ENCODE assay signal across 8 cellular contexts in the genomic region with DNA sequence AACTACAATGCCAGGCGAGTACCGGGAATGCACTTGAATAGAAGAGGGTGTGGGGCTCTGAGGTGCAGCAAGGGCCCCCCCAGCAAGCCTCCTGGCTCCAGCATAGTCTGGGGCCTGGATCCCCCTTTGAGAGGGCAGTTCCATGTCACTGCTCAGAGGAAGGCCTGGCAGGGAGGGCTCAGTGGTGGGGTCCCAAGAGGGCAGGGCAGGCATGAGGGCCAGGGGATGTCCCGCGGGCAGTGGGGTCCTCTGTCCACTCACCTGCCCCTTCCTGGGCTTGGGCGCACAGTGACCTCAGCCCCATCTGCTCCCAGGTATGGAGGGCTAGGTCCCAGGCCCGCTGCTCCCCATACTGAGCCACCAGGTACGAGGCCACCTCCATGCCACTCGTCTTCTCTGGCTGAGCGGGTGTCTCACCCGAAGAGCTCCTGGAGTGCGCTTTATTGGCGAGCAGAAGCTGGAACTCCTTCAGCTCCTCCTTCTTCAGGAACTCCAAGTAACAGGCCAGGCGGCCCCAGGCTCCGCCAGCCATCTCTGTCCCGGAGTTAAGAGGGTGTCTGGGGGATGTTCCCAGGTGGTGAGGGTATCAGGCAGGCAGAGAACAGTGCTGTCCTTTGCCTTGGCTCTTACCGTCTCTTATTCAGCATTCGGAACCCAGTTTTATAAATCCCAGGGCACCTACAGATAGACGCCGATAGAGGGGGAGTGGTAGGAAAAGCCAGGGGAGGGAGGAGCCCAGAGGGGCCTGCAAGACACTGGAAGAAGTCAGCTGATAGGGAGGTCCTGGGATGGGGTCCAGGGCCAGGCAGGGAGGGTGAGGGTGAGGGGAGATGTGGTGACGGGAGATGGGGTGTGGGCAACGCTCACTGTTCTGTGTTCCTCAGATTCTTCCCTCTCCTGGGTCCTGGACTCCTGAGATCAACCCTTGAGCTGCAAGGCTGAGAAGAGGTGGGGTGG. TPM values are rescaled to one million over a fixed set of nuclear protein-coding genes. Genes with fewer than 3 reads are reported as not detected.
DNase-seq lines count a peak whose midpoint lies in the region; ATAC-seq and TF ChIP-seq lines count a peak whose summit lies in the region.

No MANE protein-coding gene starts in this region.

- H3F3A ChIP-seq in PC-3 (ENCODE audit: low read length, unreplicated experiment) = peaks cover 9% of the 10 kb centered on the region

- H3K27ac Mint-ChIP-seq in activated CD8-positive, alpha-beta memory T cell treated with anti-CD3 and anti-CD28 coated beads, Interleukin-2, amount 10 ng/mL, durations not matched to agents 7 days and 5 days = peak overlapping the region; percentile 93
- no peak overlapping the region for H3K27ac Mint-ChIP-seq in mesothelial cell of epicardium

- no TSS peak for BruUV-seq in PC-3 (replicated peaks; lab: Mats Ljungman, UMichigan)

- POLR2A ChIA-PET in PC-3 (lab: Charles Lee; ENCODE audit: unreplicated experiment) = no interaction called here

- H3K4me3 ChIP-seq in PC-3 (ENCODE audit: low read length) (no peak overlapping the region), skin epidermis (peak overlapping the region; percentile 47 to 67 (median 54))

- H2AFZ ChIP-seq in PC-3 (ENCODE audit: low read length) = no peak overlapping the region; the same call in 1 of the 2 replicates

- H3K9me3 ChIP-seq in PC-3 (ENCODE audit: low read length) = no peaks in the 10 kb centered on the region

- no peaks in the 10 kb centered on the region for H3K9me2 ChIP-seq in PC-3 (replicated peaks; ENCODE audit: low read length)

- H3K4me1 ChIP-seq in PC-3 (ENCODE audit: insufficient read depth, low read length) = peaks cover 44% of the 10 kb centered on the region

- peak overlapping the region; percentile 17; the same call in 1 of the 2 replicates for H3K4me2 ChIP-seq in PC-3 (ENCODE audit: low read length)

- H3K27ac ChIP-seq in PC-3 (ENCODE audit: low read length) (peak overlapping the region; percentile 83), skin epidermis (peak overlapping the region; percentile 64 to 99 (median 92))

- TF ChIP-seq CTCF in PC-3 (conservative IDR thresholded peaks at IDR 0.05; ENCODE audit: low read depth, low read length) = no peak
- TF ChIP-seq CTCF in mesothelial cell of epicardium (IDR thresholded peaks at IDR 0.05; ENCODE audit: unreplicated experiment) = no peak

- intact Hi-C loops in PC-3 (cut with micrococcal nuclease) = loop anchor here (5.0 kb wide), 1 partner anchor 76 kb away; no protein-coding TSS in a partner anchor
- intact Hi-C loops in head of caudate nucleus (cut with DNase I) = no loop called here

- no peaks in the 10 kb centered on the region for H3K27me3 Mint-ChIP-seq in activated CD8-positive, alpha-beta memory T cell treated with anti-CD3 and anti-CD28 coated beads, Interleukin-2, amount 10 ng/mL, durations not matched to agents 7 days and 5 days
- H3K27me3 Mint-ChIP-seq in mesothelial cell of epicardium (ENCODE audit: low read depth) = peaks cover 2% of the 10 kb centered on the region

- peak; percentile 17 for ATAC-seq in activated CD8-positive, alpha-beta memory T cell treated with anti-CD3 and anti-CD28 coated beads, Interleukin-2, amount 10 ng/mL, durations not matched to agents 7 days and 5 days
- no peak for ATAC-seq in PC-3

- H3K27me3 ChIP-seq in PC-3 (ENCODE audit: low read length) = no peaks in the 10 kb centered on the region

- DNase-seq in activated CD8-positive, alpha-beta memory T cell treated with anti-CD3 and anti-CD28 coated beads, Interleukin-2, amount 10 ng/mL, durations not matched to agents 7 days and 5 days = peak; percentile 48
- DNase-seq in activated CD8-positive, alpha-beta memory T cell treated with anti-CD3 and anti-CD28 coated beads, Interleukin-2, amount 50 U/mL, for 48 hours = no peak
- DNase-seq in PC-3 (no peak), fibroblast of gingiva (ENCODE audit: low read depth) (peak; percentile 46), 8988T (no peak), head of caudate nucleus (no peak), mesothelial cell of epicardium (ENCODE audit: low spot score in 2 of 2, unreplicated experiment in 2 of 2) (no peak)

- H3K9ac ChIP-seq in PC-3 (ENCODE audit: low read length) = 0 out of 2 replicates have a peak overlapping the region, but pooled peaks have one; percentile 21

- peak overlapping the region; percentile 88 for H3K4me3 Mint-ChIP-seq in activated CD8-positive, alpha-beta memory T cell treated with anti-CD3 and anti-CD28 coated beads, Interleukin-2, amount 10 ng/mL, durations not matched to agents 7 days and 5 days
- H3K4me3 Mint-ChIP-seq in mesothelial cell of epicardium = no peak overlapping the region

- H3K9me3 Mint-ChIP-seq in activated CD8-positive, alpha-beta memory T cell treated with anti-CD3 and anti-CD28 coated beads, Interleukin-2, amount 10 ng/mL, durations not matched to agents 7 days and 5 days (ENCODE audit: low read depth) = no peaks in the 10 kb centered on the region
- no peaks in the 10 kb centered on the region for H3K9me3 Mint-ChIP-seq in mesothelial cell of epicardium

- peaks cover 36% of the 10 kb centered on the region for H3K36me3 Mint-ChIP-seq in activated CD8-positive, alpha-beta memory T cell treated with anti-CD3 and anti-CD28 coated beads, Interleukin-2, amount 10 ng/mL, durations not matched to agents 7 days and 5 days
- H3K36me3 Mint-ChIP-seq in mesothelial cell of epicardium = no peaks in the 10 kb centered on the region

- H4K20me1 ChIP-seq in PC-3 (ENCODE audit: low read length) = no peaks in the 10 kb centered on the region

- CTCF ChIA-PET in activated CD8-positive, alpha-beta memory T cell treated with anti-CD3 and anti-CD28 coated beads, Interleukin-2, amount 10 ng/mL, durations not matched to agents 7 days and 5 days (lab: Charles Lee) = interaction anchor here (1.1 to 2.4 kb wide), 5 partner anchors 10 to 841 kb away, joined by 3 to 7 read pairs (median 4); partner anchors contain the start of genes C1QBP, DERL2 and MIS12
- CTCF ChIA-PET in PC-3 (lab: Charles Lee) = no interaction called here

- H3K79me2 ChIP-seq in PC-3 (ENCODE audit: low read length) = no peaks in the 10 kb centered on the region

- H3K36me3 ChIP-seq in PC-3 (ENCODE audit: low read depth, low read length) = no peaks in the 10 kb centered on the region

- peaks cover 66% of the 10 kb centered on the region for H3K4me1 Mint-ChIP-seq in activated CD8-positive, alpha-beta memory T cell treated with anti-CD3 and anti-CD28 coated beads, Interleukin-2, amount 10 ng/mL, durations not matched to agents 7 days and 5 days
- no peaks in the 10 kb centered on the region for H3K4me1 Mint-ChIP-seq in mesothelial cell of epicardium

RNA-seq across cellular contexts. Expression of gene NLRP1, which starts 0.6 kb away (rescaled TPM):
- 10 to 100 TPM; 39.1 to 66.6 TPM for total RNA-seq in activated CD8-positive, alpha-beta memory T cell treated with anti-CD3 and anti-CD28 coated beads, Interleukin-2, amount 10 ng/mL, durations not matched to agents 7 days and 5 days
- total RNA-seq in PC-3 (2014; rRNA removed) (1.8 and 2.2 TPM in 2 replicates), mesothelial cell of epicardium (36.2 to 37.1 TPM (median 36.5 TPM) in 3 replicates)

Comparison
In these comparisons a context has a peak if more than half of its experiments do, and no peak if none do; other contexts are left out.
1. DNase-seq: peak in activated CD8-positive, alpha-beta memory T cell treated with anti-CD3 and anti-CD28 coated beads, Interleukin-2, amount 10 ng/mL, durations not matched to agents 7 days and 5 days (single experiment) and fibroblast of gingiva (single experiment); none in activated CD8-positive, alpha-beta memory T cell treated with anti-CD3 and anti-CD28 coated beads, Interleukin-2, amount 50 U/mL, for 48 hours (single experiment), PC-3 (single experiment), 8988T (single experiment), head of caudate nucleus (0 of 42) and mesothelial cell of epicardium (0 of 2).
2. RNA of gene NLRP1, which starts 0.6 kb away (total RNA-seq): 39.1 to 66.6 TPM in activated CD8-positive, alpha-beta memory T cell treated with anti-CD3 and anti-CD28 coated beads, Interleukin-2, amount 10 ng/mL, durations not matched to agents 7 days and 5 days and 36.2 to 37.1 TPM in mesothelial cell of epicardium; 1.8 to 2.2 TPM in PC-3; every median in the first group is over 10 times any median in the second.